ENCODE assay signal across 37 cellular contexts in genomic region chr19:31668916-31669315, GRCh38.
"Had no signal": no experiment of that assay in that cellular context is flagged by ENCODE, and none has a peak within 500 bp of the region (broad histone marks: within the 10 kb centered on the region; RNA-seq: fewer than 3 reads in every experiment).

No MANE protein-coding gene starts in this region.

- DNase-seq: activated B cell treated with CpG ODN at 0.5 μM for 24 hours; activated CD4-positive, alpha-beta memory T cell treated with anti-CD3 and anti-CD28 coated beads for 36 hours; activated CD4-positive, alpha-beta T cell treated with anti-CD3 and anti-CD28 coated beads for 4 hours; activated CD4-positive, alpha-beta T cell treated with anti-CD3 and anti-CD28 coated beads, Interleukin-2, amount 50 U/mL, for 1 hour; activated CD4-positive, alpha-beta T cell treated with anti-CD3 and anti-CD28 coated beads, Interleukin-2, amount 50 U/mL, for 4 hours; activated CD4-positive, CD25-positive, alpha-beta regulatory T cell treated with anti-CD3 and anti-CD28 coated beads, Interleukin-2, amount 50 U/mL, for 72 hours; activated CD8-positive, alpha-beta memory T cell treated with anti-CD3 and anti-CD28 coated beads, Interleukin-2, amount 50 U/mL, for 4 hours; activated CD8-positive, alpha-beta T cell treated with anti-CD3 and anti-CD28 coated beads for 36 hours; activated effector memory CD4-positive, alpha-beta T cell treated with anti-CD3 and anti-CD28 coated beads, Interleukin-2, amount 50 U/mL, for 16 hours; activated gamma-delta T cell treated with Interleukin-2 at 50 U/mL for 16 hours; activated naive CD4-positive, alpha-beta T cell; activated naive CD4-positive, alpha-beta T cell treated with anti-CD3 and anti-CD28 coated beads for 36 hours; activated naive CD4-positive, alpha-beta T cell treated with anti-CD3 and anti-CD28 coated beads, Interleukin-2, amount 50 U/mL, for 16 hours; activated naive CD8-positive, alpha-beta T cell treated with anti-CD3 and anti-CD28 coated beads for 36 hours; activated T-cell treated with anti-CD3 and anti-CD28 coated beads for 4 hours; activated T-cell treated with anti-CD3 and anti-CD28 coated beads, Interleukin-2, amount 50 U/mL, for 1 hour; activated T-cell treated with anti-CD3 and anti-CD28 coated beads, Interleukin-2, amount 50 U/mL, for 4 hours; activated T-cell treated with anti-CD3 and anti-CD28 coated beads, Interleukin-2, amount 50 U/mL, for 72 hours; adrenal gland; amniotic stem cell; aorta; caudate nucleus; cerebellar nuclear complex; T-helper 2 cell; T-helper 9 cell had no signal

- H3K36me3 Mint-ChIP-seq: activated CD4-positive, alpha-beta memory T cell treated with anti-CD3 and anti-CD28 coated beads for 36 hours; activated naive CD4-positive, alpha-beta T cell treated with anti-CD3 and anti-CD28 coated beads, Interleukin-2, amount 50 U/mL, for 72 hours; activated naive CD8-positive, alpha-beta T cell treated with anti-CD3 and anti-CD28 coated beads for 36 hours; brain had no signal

- ATAC-seq: activated CD8-positive, alpha-beta T cell treated with anti-CD3 and anti-CD28 coated beads for 36 hours; activated naive CD4-positive, alpha-beta T cell treated with anti-CD3 and anti-CD28 coated beads, Interleukin-2, amount 50 U/mL, for 72 hours; activated T-cell treated with anti-CD3 and anti-CD28 coated beads, Interleukin-2, amount 50 U/mL, for 4 hours; activated T-cell treated with anti-CD3 and anti-CD28 coated beads, Interleukin-2, amount 50 U/mL, for 72 hours; activated T-helper 17 cell treated with anti-CD3 and anti-CD28 coated beads, Interleukin-2, amount 50 U/mL, for 72 hours had no signal

- H3K27ac ChIP-seq: adrenal gland, cardiac muscle cell, VCaP had no signal

- H3K27me3 Mint-ChIP-seq: activated B cell treated with CpG ODN at 0.5 μM for 24 hours; activated CD4-positive, alpha-beta memory T cell treated with anti-CD3 and anti-CD28 coated beads for 36 hours; activated CD4-positive, alpha-beta T cell treated with anti-CD3 and anti-CD28 coated beads, Interleukin-2, amount 10 ng/mL, durations not matched to agents 24 days and 14 days; activated CD8-positive, alpha-beta T cell treated with anti-CD3 and anti-CD28 coated beads for 36 hours; activated naive CD8-positive, alpha-beta T cell treated with anti-CD3 and anti-CD28 coated beads for 36 hours had no signal

- H3K4me3 Mint-ChIP-seq: activated B cell treated with CpG ODN at 0.5 μM for 24 hours; activated CD4-positive, alpha-beta memory T cell treated with anti-CD3 and anti-CD28 coated beads for 36 hours; activated CD4-positive, alpha-beta T cell treated with anti-CD3 and anti-CD28 coated beads, Interleukin-2, amount 10 ng/mL, durations not matched to agents 24 days and 14 days; activated CD8-positive, alpha-beta T cell treated with anti-CD3 and anti-CD28 coated beads for 36 hours; activated naive CD4-positive, alpha-beta T cell treated with anti-CD3 and anti-CD28 coated beads for 36 hours; activated naive CD8-positive, alpha-beta T cell treated with anti-CD3 and anti-CD28 coated beads for 36 hours; activated T-cell treated with anti-CD3 and anti-CD28 coated beads, Interleukin-2, amount 50 U/mL, for 4 hours; activated T-cell treated with anti-CD3 and anti-CD28 coated beads, Interleukin-2, amount 50 U/mL, for 72 hours; activated T-helper 1 cell treated with anti-CD3 and anti-CD28 coated beads, Interleukin-12 subunit alpha, Interleukin-12 subunit beta, Interleukin-2, Interleukin-4 antibody, amounts not matched to agents 30 ng/mL and 10 ng/mL and 1 ng/mL, durations not matched to agents 14 hours and 24 hours and 36 hours; activated T-helper 17 cell treated with anti-CD3 and anti-CD28 coated beads, Interleukin-2, amount 50 U/mL, for 72 hours; brain; central memory CD8-positive, alpha-beta T cell; T-helper 1 cell treated with Interleukin-12 subunit alpha and Interleukin-12 subunit beta and Interleukin-4 antibody, amounts not matched to agents 30 μg/mL and 1 μg/mL, for 36 hours; T-helper 2 cell treated with Interferon-gamma antibody and Interleukin-4, amounts not matched to agents 5 μg/mL and 100 μg/mL, for 36 hours had no signal

- FAIRE-seq: bronchial epithelial cell, TTC549 had no signal

- H3K27ac Mint-ChIP-seq: activated B cell treated with CpG ODN at 0.5 μM for 24 hours; activated CD4-positive, alpha-beta memory T cell treated with anti-CD3 and anti-CD28 coated beads for 36 hours; activated CD4-positive, alpha-beta T cell treated with anti-CD3 and anti-CD28 coated beads, Interleukin-2, amount 10 ng/mL, durations not matched to agents 24 days and 14 days; activated CD8-positive, alpha-beta T cell treated with anti-CD3 and anti-CD28 coated beads for 36 hours; activated naive CD4-positive, alpha-beta T cell treated with anti-CD3 and anti-CD28 coated beads for 36 hours; activated naive CD4-positive, alpha-beta T cell treated with anti-CD3 and anti-CD28 coated beads, Interleukin-2, amount 50 U/mL, for 72 hours; activated naive CD8-positive, alpha-beta T cell treated with anti-CD3 and anti-CD28 coated beads for 36 hours; activated T-cell treated with anti-CD3 and anti-CD28 coated beads, Interleukin-2, amount 50 U/mL, for 72 hours; activated T-helper 1 cell treated with anti-CD3 and anti-CD28 coated beads, Interleukin-12 subunit alpha, Interleukin-12 subunit beta, Interleukin-2, Interleukin-4 antibody, amounts not matched to agents 30 ng/mL and 10 ng/mL and 1 ng/mL, durations not matched to agents 14 hours and 24 hours and 36 hours; activated T-helper 17 cell treated with anti-CD3 and anti-CD28 coated beads, Interleukin-2, amount 50 U/mL, for 72 hours; brain; T-helper 1 cell treated with Interleukin-12 subunit alpha and Interleukin-12 subunit beta and Interleukin-4 antibody, amounts not matched to agents 30 μg/mL and 1 μg/mL, for 36 hours; T-helper 2 cell treated with Interferon-gamma antibody and Interleukin-4, amounts not matched to agents 5 μg/mL and 100 μg/mL, for 36 hours had no signal

- H3K36me3 ChIP-seq: adrenal gland, cardiac muscle cell had no signal

- H3K4me1 ChIP-seq: adrenal gland had no signal

- H3K4me1 Mint-ChIP-seq: activated B cell treated with CpG ODN at 0.5 μM for 24 hours; activated CD4-positive, alpha-beta T cell treated with anti-CD3 and anti-CD28 coated beads, Interleukin-2, amount 10 ng/mL, durations not matched to agents 24 days and 14 days; activated naive CD8-positive, alpha-beta T cell treated with anti-CD3 and anti-CD28 coated beads for 36 hours; activated T-helper 17 cell treated with anti-CD3 and anti-CD28 coated beads, Interleukin-2, amount 50 U/mL, for 72 hours; brain; central memory CD8-positive, alpha-beta T cell had no signal

- H3K9me3 ChIP-seq: adrenal gland had no signal

- H3K4me3 ChIP-seq: adrenal gland, cardiac muscle cell had no signal

- H3K27me3 ChIP-seq: adrenal gland, cardiac muscle cell had no signal

- H3K9me3 Mint-ChIP-seq: activated B cell treated with CpG ODN at 0.5 μM for 24 hours; activated CD4-positive, alpha-beta memory T cell treated with anti-CD3 and anti-CD28 coated beads for 36 hours; activated CD4-positive, alpha-beta T cell treated with anti-CD3 and anti-CD28 coated beads, Interleukin-2, amount 10 ng/mL, durations not matched to agents 24 days and 14 days; activated CD8-positive, alpha-beta T cell treated with anti-CD3 and anti-CD28 coated beads for 36 hours; activated naive CD4-positive, alpha-beta T cell treated with anti-CD3 and anti-CD28 coated beads for 36 hours; activated naive CD8-positive, alpha-beta T cell treated with anti-CD3 and anti-CD28 coated beads for 36 hours; activated T-cell treated with anti-CD3 and anti-CD28 coated beads, Interleukin-2, amount 50 U/mL, for 4 hours; activated T-cell treated with anti-CD3 and anti-CD28 coated beads, Interleukin-2, amount 50 U/mL, for 72 hours; activated T-helper 1 cell treated with anti-CD3 and anti-CD28 coated beads, Interleukin-12 subunit alpha, Interleukin-12 subunit beta, Interleukin-2, Interleukin-4 antibody, amounts not matched to agents 30 ng/mL and 10 ng/mL and 1 ng/mL, durations not matched to agents 14 hours and 24 hours and 36 hours; activated T-helper 17 cell treated with anti-CD3 and anti-CD28 coated beads, Interleukin-2, amount 50 U/mL, for 72 hours; brain; central memory CD8-positive, alpha-beta T cell; T-helper 1 cell treated with Interleukin-12 subunit alpha and Interleukin-12 subunit beta and Interleukin-4 antibody, amounts not matched to agents 30 μg/mL and 1 μg/mL, for 36 hours; T-helper 2 cell treated with Interferon-gamma antibody and Interleukin-4, amounts not matched to agents 5 μg/mL and 100 μg/mL, for 36 hours had no signal
